Comparison of ENCODE assay signal across 26 cellular contexts in the genomic region with DNA sequence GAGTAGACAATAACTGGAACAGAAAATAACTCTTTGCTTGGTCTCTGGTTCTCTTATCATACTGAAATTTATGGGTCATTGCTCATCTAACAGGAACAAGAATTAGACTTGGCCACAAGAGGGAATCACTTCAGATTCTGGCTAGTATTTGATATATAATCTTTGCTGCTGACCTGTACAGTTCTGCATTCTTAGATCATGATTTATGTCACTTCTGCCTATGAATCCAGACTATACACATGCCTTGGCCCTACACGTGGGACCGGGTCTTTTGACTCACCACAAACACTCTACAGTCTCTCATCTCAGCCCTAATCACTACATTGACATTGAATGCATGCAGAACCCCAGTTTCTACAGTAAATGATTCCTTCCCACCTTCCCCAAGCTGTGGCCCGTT.
"Had no signal": no experiment of that assay in that cellular context is flagged by ENCODE, and none has a peak within 500 bp of the region (broad histone marks: within the 10 kb centered on the region; RNA-seq: fewer than 3 reads in every experiment).

No MANE protein-coding gene starts in this region.

- H3K36me3 Mint-ChIP-seq: activated naive CD8-positive, alpha-beta T cell; immature natural killer cell; naive B cell; T-cell; WTC11 had no signal

- H3K27me3 ChIP-seq: adrenal gland, ascending aorta, hepatocyte, spleen, tibial artery had no signal

- H3K27me3 Mint-ChIP-seq: activated CD4-positive, alpha-beta T cell treated with anti-CD3 and anti-CD28 coated beads for 36 hours; activated naive CD8-positive, alpha-beta T cell; naive B cell; T-cell had no signal

- H3K4me2 ChIP-seq: hepatocyte had no signal

- H3K4me1 Mint-ChIP-seq: activated CD4-positive, alpha-beta T cell treated with anti-CD3 and anti-CD28 coated beads for 36 hours; immature natural killer cell; naive B cell; T-cell; WTC11 had no signal

- H3K9me3 ChIP-seq: adrenal gland, ascending aorta, lower lobe of right lung, tibial artery had no signal

- FAIRE-seq: bronchial epithelial cell, TTC549, urothelium cell line had no signal

- H3K27ac ChIP-seq: adrenal gland, ascending aorta, hepatocyte, lower lobe of right lung, spleen, tibial artery had no signal

- DNase-seq: activated CD4-positive, alpha-beta T cell treated with anti-CD3 and anti-CD28 coated beads for 36 hours; activated CD4-positive, alpha-beta T cell treated with anti-CD3 and anti-CD28 coated beads, Interleukin-2, amount 50 U/mL, for 4 hours; activated CD8-positive, alpha-beta memory T cell treated with anti-CD3 and anti-CD28 coated beads for 24 hours; activated CD8-positive, alpha-beta memory T cell treated with anti-CD3 and anti-CD28 coated beads, Interleukin-2, amount 50 U/mL, for 48 hours; activated naive CD4-positive, alpha-beta T cell; activated T-cell treated with anti-CD3 and anti-CD28 coated beads, Interleukin-2, amount 50 U/mL, for 4 hours; adrenal gland; cortex of kidney; foreskin fibroblast; immature natural killer cell; lower lobe of right lung; naive B cell; spleen; stimulated activated CD4-positive, alpha-beta T cell treated with anti-CD3 and anti-CD28 coated beads, Interleukin-4, amount 100 ng/mL, for 1 hour; stimulated activated naive CD4-positive, alpha-beta T cell treated with Interleukin-2 at 50 U/mL for 16 hours; T-cell; tibial artery had no signal

- H3K36me3 ChIP-seq: adrenal gland, ascending aorta, lower lobe of right lung, spleen, tibial artery had no signal

- H3K4me1 ChIP-seq: adrenal gland, ascending aorta, lower lobe of right lung, spleen, tibial artery had no signal

- H3K79me2 ChIP-seq: hepatocyte had no signal

- H3K27ac Mint-ChIP-seq: activated CD4-positive, alpha-beta T cell treated with anti-CD3 and anti-CD28 coated beads for 36 hours; activated naive CD8-positive, alpha-beta T cell; activated T-helper 2 cell treated with anti-CD3 and anti-CD28 coated beads, Interferon-gamma antibody, Interleukin-2, Interleukin-4, amounts not matched to agents 10 μg/mL and 5 μg/mL and 100 μg/mL, durations not matched to agents 14 hours and 24 hours and 36 hours; immature natural killer cell; naive B cell; T-cell; WTC11 had no signal

- H2AFZ ChIP-seq: hepatocyte had no signal

- H3K4me3 Mint-ChIP-seq: activated CD4-positive, alpha-beta T cell treated with anti-CD3 and anti-CD28 coated beads for 36 hours; activated naive CD8-positive, alpha-beta T cell; activated T-cell treated with anti-CD3 and anti-CD28 coated beads, Interleukin-2, amount 50 U/mL, for 4 hours; immature natural killer cell; naive B cell; neural crest cell; T-cell; WTC11 had no signal

- H3K4me3 ChIP-seq: adrenal gland, ascending aorta, hepatocyte, lower lobe of right lung, spleen, tibial artery had no signal
